ENCODE assay signal across 16 cellular contexts in genomic region chr9:121827251-121827967, GRCh38.
"Had no signal": no experiment of that assay in that cellular context is flagged by ENCODE, and none has a peak within 500 bp of the region (broad histone marks: within the 10 kb centered on the region; RNA-seq: fewer than 3 reads in every experiment).

No MANE protein-coding gene starts in this region.

- H3K27ac ChIP-seq: gastroesophageal sphincter, heart right ventricle, psoas muscle, stomach had no signal

- FAIRE-seq: astrocyte, bronchial epithelial cell, endometrium had no signal

- H3K9me3 Mint-ChIP-seq: activated CD4-positive, alpha-beta T cell treated with anti-CD3 and anti-CD28 coated beads, Interleukin-2, amount 10 ng/mL, durations not matched to agents 24 days and 14 days; activated naive CD4-positive, alpha-beta T cell treated with anti-CD3 and anti-CD28 coated beads, Interleukin-2, amount 10 ng/mL, durations not matched to agents 7 days and 5 days; activated T-helper 17 cell treated with anti-CD3 and anti-CD28 coated beads, Interleukin-2, amount 50 U/mL, for 72 hours; naive thymus-derived CD8-positive, alpha-beta T cell; T-helper 1 cell treated with Interleukin-12 subunit alpha and Interleukin-12 subunit beta and Interleukin-4 antibody, amounts not matched to agents 30 μg/mL and 1 μg/mL, for 36 hours had no signal

- H3K27me3 Mint-ChIP-seq: activated CD4-positive, alpha-beta T cell treated with anti-CD3 and anti-CD28 coated beads, Interleukin-2, amount 10 ng/mL, durations not matched to agents 24 days and 14 days; activated naive CD4-positive, alpha-beta T cell treated with anti-CD3 and anti-CD28 coated beads, Interleukin-2, amount 10 ng/mL, durations not matched to agents 7 days and 5 days; activated T-helper 17 cell treated with anti-CD3 and anti-CD28 coated beads, Interleukin-2, amount 50 U/mL, for 72 hours; naive thymus-derived CD8-positive, alpha-beta T cell had no signal

- H3K4me3 Mint-ChIP-seq: activated CD4-positive, alpha-beta T cell treated with anti-CD3 and anti-CD28 coated beads, Interleukin-2, amount 10 ng/mL, durations not matched to agents 24 days and 14 days; activated naive CD4-positive, alpha-beta T cell treated with anti-CD3 and anti-CD28 coated beads, Interleukin-2, amount 10 ng/mL, durations not matched to agents 7 days and 5 days; activated T-helper 17 cell treated with anti-CD3 and anti-CD28 coated beads, Interleukin-2, amount 50 U/mL, for 72 hours; naive thymus-derived CD8-positive, alpha-beta T cell; T-helper 1 cell treated with Interleukin-12 subunit alpha and Interleukin-12 subunit beta and Interleukin-4 antibody, amounts not matched to agents 30 μg/mL and 1 μg/mL, for 36 hours had no signal

- DNase-seq: activated CD4-positive, alpha-beta T cell treated with anti-CD3 and anti-CD28 coated beads, Interleukin-2, amount 10 ng/mL, durations not matched to agents 24 days and 14 days; activated naive CD4-positive, alpha-beta T cell treated with anti-CD3 and anti-CD28 coated beads, Interleukin-2, amount 10 ng/mL, durations not matched to agents 7 days and 5 days; activated T-cell treated with anti-CD3 and anti-CD28 coated beads for 4 hours; heart right ventricle; naive thymus-derived CD8-positive, alpha-beta T cell; psoas muscle; stimulated activated CD4-positive, alpha-beta T cell treated with anti-CD3 and anti-CD28 coated beads, Interleukin-1b, Interleukin-23, amount 100 ng/mL, for 48 hours; stomach had no signal

- ATAC-seq: activated T-helper 17 cell treated with anti-CD3 and anti-CD28 coated beads, Interleukin-2, amount 50 U/mL, for 72 hours; gastroesophageal sphincter; heart right ventricle; naive thymus-derived CD8-positive, alpha-beta T cell; psoas muscle had no signal

- H3K9me3 ChIP-seq: gastroesophageal sphincter, heart right ventricle, psoas muscle, stomach had no signal

- H3K36me3 Mint-ChIP-seq: activated naive CD4-positive, alpha-beta T cell treated with anti-CD3 and anti-CD28 coated beads, Interleukin-2, amount 10 ng/mL, durations not matched to agents 7 days and 5 days; naive thymus-derived CD8-positive, alpha-beta T cell had no signal

- H3K4me1 ChIP-seq: gastroesophageal sphincter, heart right ventricle had no signal

- H3K27ac Mint-ChIP-seq: activated CD4-positive, alpha-beta T cell treated with anti-CD3 and anti-CD28 coated beads, Interleukin-2, amount 10 ng/mL, durations not matched to agents 24 days and 14 days; activated naive CD4-positive, alpha-beta T cell treated with anti-CD3 and anti-CD28 coated beads, Interleukin-2, amount 10 ng/mL, durations not matched to agents 7 days and 5 days; activated T-helper 17 cell treated with anti-CD3 and anti-CD28 coated beads, Interleukin-2, amount 50 U/mL, for 72 hours; naive thymus-derived CD8-positive, alpha-beta T cell; T-helper 1 cell treated with Interleukin-12 subunit alpha and Interleukin-12 subunit beta and Interleukin-4 antibody, amounts not matched to agents 30 μg/mL and 1 μg/mL, for 36 hours had no signal

- H3K27me3 ChIP-seq: dorsolateral prefrontal cortex, gastroesophageal sphincter, heart right ventricle, stomach had no signal

- H3K4me3 ChIP-seq: dorsolateral prefrontal cortex, gastroesophageal sphincter, heart right ventricle, lung, psoas muscle, stomach had no signal

- H3K4me1 Mint-ChIP-seq: activated CD4-positive, alpha-beta T cell treated with anti-CD3 and anti-CD28 coated beads, Interleukin-2, amount 10 ng/mL, durations not matched to agents 24 days and 14 days; activated T-helper 17 cell treated with anti-CD3 and anti-CD28 coated beads, Interleukin-2, amount 50 U/mL, for 72 hours had no signal

- H3K36me3 ChIP-seq: heart right ventricle had no signal
